Comparison of ENCODE assay signal across 9 cellular contexts in the genomic region with DNA sequence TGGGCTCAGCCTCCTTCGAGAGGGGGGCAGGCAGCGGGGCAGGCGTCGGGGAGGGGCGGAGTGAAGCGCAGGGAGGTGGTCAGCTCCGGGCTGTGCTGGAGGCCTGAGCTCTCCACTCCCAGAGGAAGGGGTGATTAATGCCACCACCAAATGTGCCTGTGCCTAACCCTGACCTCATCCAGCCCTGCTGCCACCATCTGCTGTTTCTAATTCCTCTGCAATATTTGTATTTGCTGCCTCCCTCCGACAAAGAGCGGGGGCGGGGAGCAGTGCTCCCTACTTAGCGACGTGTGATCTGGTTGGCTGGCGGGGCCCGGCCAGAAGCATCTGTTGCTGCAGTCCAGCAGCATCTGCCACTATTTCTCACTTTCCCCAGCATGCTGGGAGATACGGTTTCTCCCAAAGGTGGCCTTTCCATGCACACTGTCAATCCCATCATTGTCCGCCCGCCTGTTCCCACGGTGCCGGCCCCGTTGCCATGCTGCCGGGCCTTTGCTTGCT. TPM values are rescaled to one million over a fixed set of nuclear protein-coding genes. Genes with fewer than 3 reads are reported as not detected.
DNase-seq lines count a peak whose midpoint lies in the region; ATAC-seq and TF ChIP-seq lines count a peak whose summit lies in the region.
"Had no signal": no experiment of that assay in that cellular context is flagged by ENCODE, and none has a peak within 500 bp of the region (broad histone marks: within the 10 kb centered on the region; RNA-seq: fewer than 3 reads in every experiment).

No MANE protein-coding gene starts in this region.

- peaks cover 0 to 4% (median 0%) of the 10 kb centered on the region in 3 experiments for H3K27me3 ChIP-seq in neuronal stem cell (ENCODE audit: control insufficient read depth in 3 of 3, insufficient read depth in 3 of 3, low read depth in 1 of 3, low read length in 3 of 3)
- H3K27me3 ChIP-seq in ovary, result no peaks in the 10 kb centered on the region
- H3K27me3 ChIP-seq in gastroesophageal sphincter, result peaks cover 30% of the 10 kb centered on the region

- H3K4me1 ChIP-seq in neuronal stem cell (ENCODE audit: control insufficient read depth in 2 of 2, insufficient read depth in 1 of 2, low read depth in 1 of 2, low read length in 2 of 2) (peaks cover 32 to 36% of the 10 kb centered on the region in 2 donors), ovary (ENCODE audit: insufficient read depth) (peaks cover 13% of the 10 kb centered on the region), gastroesophageal sphincter (peaks cover 0 to 7% (median 0%) of the 10 kb centered on the region in 3 donors)

- H3K36me3 ChIP-seq in neuronal stem cell (replicated peaks in 1 of 2; ENCODE audit: control insufficient read depth in 2 of 2, insufficient read depth in 2 of 2, low read length in 2 of 2) (no peaks in the 10 kb centered on the region), ovary (no peaks in the 10 kb centered on the region), gastroesophageal sphincter (no peaks in the 10 kb centered on the region)

- H3K9ac ChIP-seq in neuronal stem cell (ENCODE audit: low read depth, low read length, poor library complexity), result no peak overlapping the region

- TF ChIP-seq EP300 in ovary (IDR thresholded peaks at IDR 0.05), result no peak
- no peak for TF ChIP-seq EP300 in gastroesophageal sphincter (IDR thresholded peaks at IDR 0.05)

- no peak overlapping the region for H3K23ac ChIP-seq in neuronal stem cell (ENCODE audit: low read depth, low read length, poor library complexity)

- ATAC-seq in gastroesophageal sphincter (no peak), HG03439 (IDR thresholded peaks at IDR 0.05; ENCODE audit: unreplicated experiment) (no peak)
- ATAC-seq: activated CD8-positive, alpha-beta memory T cell treated with anti-CD3 and anti-CD28 coated beads, Interleukin-2, amount 10 ng/mL, durations not matched to agents 7 days and 5 days had no signal

- peak overlapping the region; percentile 12 for H2BK12ac ChIP-seq in neuronal stem cell (ENCODE audit: low read length)

- H3K4ac ChIP-seq in neuronal stem cell (ENCODE audit: low read length), result no peak overlapping the region

- H3K4me2 ChIP-seq in neuronal stem cell (ENCODE audit: insufficient read depth, low read length, poor library complexity, severe bottlenecking), result no peak overlapping the region

- H4K8ac ChIP-seq in neuronal stem cell (ENCODE audit: low read depth, low read length), result no peak overlapping the region

- no peak overlapping the region for H2BK120ac ChIP-seq in neuronal stem cell (ENCODE audit: low read depth, low read length)

- peak overlapping the region; percentile 2 for H3K18ac ChIP-seq in neuronal stem cell (ENCODE audit: low read length)

- H3K27ac ChIP-seq in neuronal stem cell (replicated peaks; ENCODE audit: low read length) (peak overlapping the region; percentile 32), ovary (no peak overlapping the region), gastroesophageal sphincter (no peak overlapping the region)

- peak overlapping the region; percentile 46 for H2BK15ac ChIP-seq in neuronal stem cell (ENCODE audit: low read length)

- no peak overlapping the region for H3K14ac ChIP-seq in neuronal stem cell (ENCODE audit: low read length)

- intact Hi-C loops in ovary (cut with DNase I), result no loop called here

- H4K91ac ChIP-seq in neuronal stem cell (ENCODE audit: low read depth, low read length, poor library complexity), result no peak overlapping the region

- no peak overlapping the region for H2AK5ac ChIP-seq in neuronal stem cell (ENCODE audit: low read depth, low read length)

- H3K4me3 ChIP-seq in fibroblast of mammary gland (ENCODE audit: control insufficient read depth, low read depth, low read length), result no peak overlapping the region
- peak overlapping the region in 1 of 2 donors; percentile 30 for H3K4me3 ChIP-seq in neuronal stem cell (ENCODE audit: low read length in 2 of 2)
- H3K4me3 ChIP-seq in ovary, result no peak overlapping the region
- H3K4me3 ChIP-seq in gastroesophageal sphincter, result no peak overlapping the region

- H3K79me1 ChIP-seq in neuronal stem cell (ENCODE audit: low read depth, low read length), result no peaks in the 10 kb centered on the region

- WGBS in neuronal stem cell (ENCODE audit: extremely low coverage in 2 of 2, insufficient read length in 2 of 2, insufficient replicate concordance in 1 of 2), 2 donors, result no CpG with 5 or more reads among the region's 21 CpGs
- 21 to 33% (median 23%) methylated on average over 21 of the region's 21 CpGs for WGBS in ovary, 3 donors
- WGBS in gastroesophageal sphincter (ENCODE audit: low coverage in 1 of 2), 2 donors, result 51 to 55% methylated on average over 4 to 16 of the region's 21 CpGs

- no peak for TF ChIP-seq POLR2A in ovary (IDR thresholded peaks at IDR 0.05)
- TF ChIP-seq POLR2A in gastroesophageal sphincter (IDR thresholded peaks at IDR 0.05), result no peak

- H2BK5ac ChIP-seq in neuronal stem cell (ENCODE audit: low read length), result peak overlapping the region; percentile 8

- no peaks in the 10 kb centered on the region for H3K9me3 ChIP-seq in neuronal stem cell (replicated peaks in 1 of 2; ENCODE audit: control insufficient read depth in 2 of 2, insufficient read depth in 1 of 2, low read depth in 1 of 2, low read length in 2 of 2)
- H3K9me3 ChIP-seq in ovary, result no peaks in the 10 kb centered on the region
- no peaks in the 10 kb centered on the region for H3K9me3 ChIP-seq in gastroesophageal sphincter

- DNase-seq in DMS153 (lab: John Stamatoyannopoulos, UW) (peak; percentile 77), NCI-H524 (lab: John Stamatoyannopoulos, UW) (peak; percentile 97 to 98), fibroblast of mammary gland (ENCODE audit: low read depth) (peak; percentile 9), neuronal stem cell (ENCODE audit: low spot score) (no peak), ovary (no peak), NCI-H1930 (lab: John Stamatoyannopoulos, UW) (no peak)
- DNase-seq: activated CD8-positive, alpha-beta memory T cell treated with anti-CD3 and anti-CD28 coated beads, Interleukin-2, amount 10 ng/mL, durations not matched to agents 7 days and 5 days had no signal

- TF ChIP-seq CTCF in fibroblast of mammary gland (conservative IDR thresholded peaks at IDR 0.05; ENCODE audit: control insufficient read depth, insufficient read depth, low read depth, low read length) (no peak), ovary (IDR thresholded peaks at IDR 0.05) (no peak), gastroesophageal sphincter (IDR thresholded peaks at IDR 0.05) (no peak)

- peak overlapping the region; percentile 83 for H2AFZ ChIP-seq in neuronal stem cell (ENCODE audit: low read length)

RNA-seq across cellular contexts. Expression of gene DLL1, which starts 47.0 kb away (rescaled TPM):
- 66.9 TPM for polyA plus RNA-seq in neuronal stem cell (2013, experiment 1 of 2)
- 67.5 TPM for polyA plus RNA-seq in neuronal stem cell (2013, experiment 2 of 2)
- total RNA-seq in ovary (10 to 100 TPM in 1 of 7 donors, 1 to 10 TPM in 6; 1.3 to 11.5 (median 4.6) TPM), gastroesophageal sphincter (10 to 100 TPM in 1 of 4 donors, 1 to 10 TPM in 3; 5.3 to 11.8 (median 6.5) TPM)
- 1 to 10 TPM in 1 of 2 donors, under 1 TPM in 1; 0.90 to 2.4 TPM for polyA plus RNA-seq in ovary

Comparison
In these comparisons a context has a peak if more than half of its experiments do, and no peak if none do; other contexts are left out.
1. DNase-seq: peak in DMS153 (single experiment), NCI-H524 (2 of 2) and fibroblast of mammary gland (single experiment); none in neuronal stem cell (single experiment), ovary (0 of 5) and NCI-H1930 (0 of 2).